Comparison of ENCODE assay signal across 35 cellular contexts in genomic region chr19:4591296-4591695, GRCh38. TPM values are rescaled to one million over a fixed set of nuclear protein-coding genes. Genes with fewer than 3 reads are reported as not detected.
"Had no signal": no experiment of that assay in that cellular context is flagged by ENCODE, and none has a peak within 500 bp of the region (broad histone marks: within the 10 kb centered on the region; RNA-seq: fewer than 3 reads in every experiment).

No MANE protein-coding gene starts in this region.

- ATAC-seq: activated CD4-positive, alpha-beta T cell treated with anti-CD3 and anti-CD28 coated beads for 36 hours; activated CD8-positive, alpha-beta memory T cell treated with anti-CD3 and anti-CD28 coated beads, Interleukin-2, amount 10 ng/mL, durations not matched to agents 7 days and 5 days; activated CD8-positive, alpha-beta T cell treated with anti-CD3 and anti-CD28 coated beads, Interleukin-2, amount 10 ng/mL, durations not matched to agents 7 days and 5 days; activated naive CD4-positive, alpha-beta T cell treated with anti-CD3 and anti-CD28 coated beads, Interleukin-2, amount 50 U/mL, for 72 hours; activated T-cell treated with anti-CD3 and anti-CD28 coated beads, Interleukin-2, amount 50 U/mL, for 72 hours; gastroesophageal sphincter; T-helper 17 cell had no signal

- H3K36me3 ChIP-seq: ascending aorta, brain microvascular endothelial cell, colonic mucosa, esophagus squamous epithelium, gastroesophageal sphincter, WERI-Rb-1 had no signal

- H3K9me3 ChIP-seq: ascending aorta, colonic mucosa, esophagus squamous epithelium, gastroesophageal sphincter had no signal

- H3K4me3 Mint-ChIP-seq: activated CD4-positive, alpha-beta memory T cell treated with anti-CD3 and anti-CD28 coated beads for 36 hours; activated CD4-positive, alpha-beta T cell treated with anti-CD3 and anti-CD28 coated beads for 36 hours; activated CD4-positive, alpha-beta T cell treated with anti-CD3 and anti-CD28 coated beads, Interleukin-2, amount 10 ng/mL, durations not matched to agents 24 days and 14 days; activated CD8-positive, alpha-beta memory T cell treated with anti-CD3 and anti-CD28 coated beads, Interleukin-2, amount 10 ng/mL, durations not matched to agents 7 days and 5 days; activated CD8-positive, alpha-beta T cell treated with anti-CD3 and anti-CD28 coated beads, Interleukin-2, amount 10 ng/mL, durations not matched to agents 7 days and 5 days; activated naive CD4-positive, alpha-beta T cell treated with anti-CD3 and anti-CD28 coated beads, Interleukin-2, amount 10 ng/mL, durations not matched to agents 7 days and 5 days; activated naive CD8-positive, alpha-beta T cell treated with anti-CD3 and anti-CD28 coated beads, Interleukin-2, amount 10 ng/mL, durations not matched to agents 7 days and 5 days; activated T-cell treated with anti-CD3 and anti-CD28 coated beads, Interleukin-2, amount 50 U/mL, for 24 hours; activated T-cell treated with anti-CD3 and anti-CD28 coated beads, Interleukin-2, amount 50 U/mL, for 72 hours; T-helper 17 cell; T-helper 2 cell treated with Interferon-gamma antibody and Interleukin-4, amounts not matched to agents 5 μg/mL and 100 μg/mL, for 36 hours had no signal

- H3K27ac ChIP-seq: ascending aorta, brain microvascular endothelial cell, colonic mucosa, epithelial cell of prostate, esophagus squamous epithelium, gastroesophageal sphincter, WERI-Rb-1 had no signal

- H3K27ac Mint-ChIP-seq: activated CD4-positive, alpha-beta memory T cell treated with anti-CD3 and anti-CD28 coated beads for 36 hours; activated CD4-positive, alpha-beta T cell treated with anti-CD3 and anti-CD28 coated beads for 36 hours; activated CD4-positive, alpha-beta T cell treated with anti-CD3 and anti-CD28 coated beads, Interleukin-2, amount 10 ng/mL, durations not matched to agents 24 days and 14 days; activated CD8-positive, alpha-beta memory T cell treated with anti-CD3 and anti-CD28 coated beads, Interleukin-2, amount 10 ng/mL, durations not matched to agents 7 days and 5 days; activated CD8-positive, alpha-beta T cell treated with anti-CD3 and anti-CD28 coated beads, Interleukin-2, amount 10 ng/mL, durations not matched to agents 7 days and 5 days; activated naive CD4-positive, alpha-beta T cell treated with anti-CD3 and anti-CD28 coated beads, Interleukin-2, amount 10 ng/mL, durations not matched to agents 7 days and 5 days; activated naive CD4-positive, alpha-beta T cell treated with anti-CD3 and anti-CD28 coated beads, Interleukin-2, amount 50 U/mL, for 72 hours; activated naive CD8-positive, alpha-beta T cell treated with anti-CD3 and anti-CD28 coated beads, Interleukin-2, amount 10 ng/mL, durations not matched to agents 7 days and 5 days; activated T-cell treated with anti-CD3 and anti-CD28 coated beads, Interleukin-2, amount 50 U/mL, for 24 hours; activated T-cell treated with anti-CD3 and anti-CD28 coated beads, Interleukin-2, amount 50 U/mL, for 72 hours; T-helper 17 cell; T-helper 2 cell treated with Interferon-gamma antibody and Interleukin-4, amounts not matched to agents 5 μg/mL and 100 μg/mL, for 36 hours had no signal

- H3K4me1 ChIP-seq: ascending aorta, colonic mucosa, gastroesophageal sphincter had no signal

- H3K4me1 Mint-ChIP-seq: activated CD4-positive, alpha-beta T cell treated with anti-CD3 and anti-CD28 coated beads for 36 hours; activated CD4-positive, alpha-beta T cell treated with anti-CD3 and anti-CD28 coated beads, Interleukin-2, amount 10 ng/mL, durations not matched to agents 24 days and 14 days; activated CD8-positive, alpha-beta memory T cell treated with anti-CD3 and anti-CD28 coated beads, Interleukin-2, amount 10 ng/mL, durations not matched to agents 7 days and 5 days; activated naive CD4-positive, alpha-beta T cell treated with anti-CD3 and anti-CD28 coated beads, Interleukin-2, amount 10 ng/mL, durations not matched to agents 7 days and 5 days; activated naive CD8-positive, alpha-beta T cell treated with anti-CD3 and anti-CD28 coated beads, Interleukin-2, amount 10 ng/mL, durations not matched to agents 7 days and 5 days; T-helper 17 cell had no signal

- H3K27me3 ChIP-seq: colonic mucosa had no signal

- H3K9me3 Mint-ChIP-seq: activated CD4-positive, alpha-beta memory T cell treated with anti-CD3 and anti-CD28 coated beads for 36 hours; activated CD4-positive, alpha-beta T cell treated with anti-CD3 and anti-CD28 coated beads, Interleukin-2, amount 10 ng/mL, durations not matched to agents 24 days and 14 days; activated naive CD4-positive, alpha-beta T cell treated with anti-CD3 and anti-CD28 coated beads, Interleukin-2, amount 10 ng/mL, durations not matched to agents 7 days and 5 days; activated naive CD4-positive, alpha-beta T cell treated with anti-CD3 and anti-CD28 coated beads, Interleukin-2, amount 50 U/mL, for 72 hours; activated naive CD8-positive, alpha-beta T cell treated with anti-CD3 and anti-CD28 coated beads, Interleukin-2, amount 10 ng/mL, durations not matched to agents 7 days and 5 days; activated T-cell treated with anti-CD3 and anti-CD28 coated beads, Interleukin-2, amount 50 U/mL, for 24 hours; activated T-cell treated with anti-CD3 and anti-CD28 coated beads, Interleukin-2, amount 50 U/mL, for 72 hours; T-helper 2 cell treated with Interferon-gamma antibody and Interleukin-4, amounts not matched to agents 5 μg/mL and 100 μg/mL, for 36 hours had no signal

- DNase-seq: activated CD4-positive, alpha-beta memory T cell treated with anti-CD3 and anti-CD28 coated beads for 36 hours; activated CD4-positive, alpha-beta T cell treated with anti-CD3 and anti-CD28 coated beads for 36 hours; activated CD4-positive, alpha-beta T cell treated with anti-CD3 and anti-CD28 coated beads, Interleukin-2, amount 10 ng/mL, durations not matched to agents 24 days and 14 days; activated CD4-positive, CD25-positive, alpha-beta regulatory T cell; activated CD4-positive, CD25-positive, alpha-beta regulatory T cell treated with anti-CD3 and anti-CD28 coated beads, Interleukin-2, amount 50 U/mL, for 72 hours; activated CD8-positive, alpha-beta memory T cell treated with anti-CD3 and anti-CD28 coated beads, Interleukin-2, amount 10 ng/mL, durations not matched to agents 7 days and 5 days; activated CD8-positive, alpha-beta memory T cell treated with anti-CD3 and anti-CD28 coated beads, Interleukin-2, amount 50 U/mL, for 4 hours; activated CD8-positive, alpha-beta T cell treated with anti-CD3 and anti-CD28 coated beads, Interleukin-2, amount 10 ng/mL, durations not matched to agents 7 days and 5 days; activated gamma-delta T cell; activated naive CD4-positive, alpha-beta T cell; activated naive CD4-positive, alpha-beta T cell treated with anti-CD3 and anti-CD28 coated beads, Interleukin-2, amount 10 ng/mL, durations not matched to agents 7 days and 5 days; activated naive CD8-positive, alpha-beta T cell treated with anti-CD3 and anti-CD28 coated beads, Interleukin-2, amount 10 ng/mL, durations not matched to agents 7 days and 5 days; activated T-cell treated with anti-CD3 and anti-CD28 coated beads for 4 hours; activated T-cell treated with anti-CD3 and anti-CD28 coated beads, Interleukin-2, amount 50 U/mL, for 24 hours; activated T-cell treated with anti-CD3 and anti-CD28 coated beads, Interleukin-2, amount 50 U/mL, for 72 hours; brain microvascular endothelial cell; caudate nucleus; cerebellar nuclear complex; colonic mucosa; effector CD8-positive, alpha-beta T cell; esophagus squamous epithelium; foreskin melanocyte; head of caudate nucleus; T-helper 1 cell; T-helper 17 cell; T1000; WERI-Rb-1 had no signal

- H3K36me3 Mint-ChIP-seq: activated CD4-positive, alpha-beta memory T cell treated with anti-CD3 and anti-CD28 coated beads for 36 hours; activated CD8-positive, alpha-beta memory T cell treated with anti-CD3 and anti-CD28 coated beads, Interleukin-2, amount 10 ng/mL, durations not matched to agents 7 days and 5 days; activated naive CD4-positive, alpha-beta T cell treated with anti-CD3 and anti-CD28 coated beads, Interleukin-2, amount 10 ng/mL, durations not matched to agents 7 days and 5 days; activated naive CD4-positive, alpha-beta T cell treated with anti-CD3 and anti-CD28 coated beads, Interleukin-2, amount 50 U/mL, for 72 hours; activated naive CD8-positive, alpha-beta T cell treated with anti-CD3 and anti-CD28 coated beads, Interleukin-2, amount 10 ng/mL, durations not matched to agents 7 days and 5 days had no signal

- H3K4me3 ChIP-seq: ascending aorta, colonic mucosa, esophagus squamous epithelium, gastroesophageal sphincter had no signal

RNA-seq across cellular contexts. Expression of gene SEMA6B, which starts 31.8 kb away (rescaled TPM):
- total RNA-seq: activated CD4-positive, alpha-beta T cell treated with anti-CD3 and anti-CD28 coated beads for 36 hours; activated CD4-positive, alpha-beta T cell treated with anti-CD3 and anti-CD28 coated beads, Interleukin-2, amount 10 ng/mL, durations not matched to agents 24 days and 14 days; activated CD8-positive, alpha-beta memory T cell treated with anti-CD3 and anti-CD28 coated beads for 36 hours; activated CD8-positive, alpha-beta memory T cell treated with anti-CD3 and anti-CD28 coated beads, Interleukin-2, amount 10 ng/mL, durations not matched to agents 7 days and 5 days; activated CD8-positive, alpha-beta T cell treated with anti-CD3 and anti-CD28 coated beads, Interleukin-2, amount 10 ng/mL, durations not matched to agents 7 days and 5 days; activated naive CD4-positive, alpha-beta T cell treated with anti-CD3 and anti-CD28 coated beads, Interleukin-2, amount 50 U/mL, for 72 hours had no signal

RNA-seq across cellular contexts. Expression of gene LRG1, which starts 51.5 kb away (rescaled TPM):
- total RNA-seq: activated CD8-positive, alpha-beta T cell treated with anti-CD3 and anti-CD28 coated beads, Interleukin-2, amount 10 ng/mL, durations not matched to agents 7 days and 5 days; activated naive CD8-positive, alpha-beta T cell treated with anti-CD3 and anti-CD28 coated beads, Interleukin-2, amount 10 ng/mL, durations not matched to agents 7 days and 5 days; fibroblast of lung; fibroblast of villous mesenchyme had no signal

RNA-seq across cellular contexts. Expression of gene PLIN5, which starts 56.3 kb away (rescaled TPM):
- total RNA-seq: activated CD4-positive, alpha-beta T cell treated with anti-CD3 and anti-CD28 coated beads for 36 hours; activated CD4-positive, alpha-beta T cell treated with anti-CD3 and anti-CD28 coated beads, Interleukin-2, amount 10 ng/mL, durations not matched to agents 24 days and 14 days; activated CD8-positive, alpha-beta memory T cell treated with anti-CD3 and anti-CD28 coated beads for 36 hours; activated CD8-positive, alpha-beta memory T cell treated with anti-CD3 and anti-CD28 coated beads, Interleukin-2, amount 10 ng/mL, durations not matched to agents 7 days and 5 days; activated CD8-positive, alpha-beta T cell treated with anti-CD3 and anti-CD28 coated beads, Interleukin-2, amount 10 ng/mL, durations not matched to agents 7 days and 5 days; fibroblast of lung; fibroblast of villous mesenchyme; T-helper 17 cell had no signal
